ENCODE assay signal across 11 cellular contexts in the genomic region with DNA sequence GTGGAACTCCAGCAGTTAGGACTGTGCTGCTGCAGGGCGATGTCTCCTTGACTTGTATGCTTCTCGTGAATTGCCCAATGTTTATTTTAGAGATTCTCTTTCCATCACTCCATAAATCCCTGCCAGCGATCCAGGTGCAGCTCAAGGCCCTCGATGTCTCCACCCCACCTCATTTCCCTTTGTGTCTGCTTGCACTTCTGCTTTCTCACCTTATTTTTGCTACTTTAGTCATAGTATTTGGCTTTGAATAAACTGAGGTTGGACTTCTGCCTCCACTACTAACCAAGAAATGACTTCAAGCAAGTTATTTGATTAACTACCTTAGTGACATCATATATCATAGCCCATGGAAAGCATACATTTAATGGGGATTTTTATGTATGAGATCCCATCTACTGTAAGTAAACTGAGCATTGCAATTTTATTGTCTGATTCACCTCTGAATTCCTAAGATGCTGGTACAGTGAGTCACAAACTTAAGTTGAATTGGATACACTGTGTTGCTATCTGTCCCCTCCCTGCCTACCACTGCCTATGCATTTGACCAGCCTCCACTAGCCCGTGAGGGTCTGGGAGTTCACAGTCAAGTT.
DNase-seq lines count a peak whose midpoint lies in the region; ATAC-seq and TF ChIP-seq lines count a peak whose summit lies in the region.
"Had no signal": no experiment of that assay in that cellular context is flagged by ENCODE, and none has a peak within 500 bp of the region (broad histone marks: within the 10 kb centered on the region; RNA-seq: fewer than 3 reads in every experiment).

No MANE protein-coding gene starts in this region.

- intact Hi-C loops in mucosa of descending colon (cut with DNase I, micrococcal nuclease), result no loop called here

- H3K36me3 ChIP-seq in mucosa of descending colon (ENCODE audit: low read depth) (no peaks in the 10 kb centered on the region), MG63 (no peaks in the 10 kb centered on the region)
- H3K36me3 ChIP-seq: pancreas had no signal

- H3K27me3 ChIP-seq in MG63, result no peaks in the 10 kb centered on the region
- H3K27me3 ChIP-seq: pancreas had no signal

- H3K9me3 ChIP-seq in mucosa of descending colon, result no peaks in the 10 kb centered on the region
- no peaks in the 10 kb centered on the region for H3K9me3 ChIP-seq in MG63
- H3K9me3 ChIP-seq: pancreas had no signal

- no peaks in the 10 kb centered on the region for H3K4me1 ChIP-seq in mucosa of descending colon (ENCODE audit: low read depth)
- H3K4me1 ChIP-seq: pancreas had no signal

- ATAC-seq in mucosa of descending colon (peak; percentile 61), HG03460 (IDR thresholded peaks at IDR 0.05; ENCODE audit: unreplicated experiment) (no peak)
- ATAC-seq: K562, pancreas had no signal

- no peak overlapping the region for H3K4me3 ChIP-seq in mucosa of descending colon
- H3K4me3 ChIP-seq in MG63, result no peak overlapping the region
- H3K4me3 ChIP-seq: K562, pancreas had no signal

- DNase-seq in GM03348 (ENCODE audit: low spot score), result peak; percentile 50
- DNase-seq in NCI-H226, result peak; percentile 67
- DNase-seq in astrocyte of the hippocampus (ENCODE audit: low read depth, low spot score), result peak; percentile 58
- peak in 1 of 3 donors; percentile 5 for DNase-seq in mucosa of descending colon
- DNase-seq in MG63, result no peak
- DNase-seq in activated T-cell treated with anti-CD3 and anti-CD28 coated beads for 4 hours, result no peak
- DNase-seq: amygdala, NCI-H510A had no signal

- no peak for TF ChIP-seq CTCF in mucosa of descending colon (IDR thresholded peaks at IDR 0.05)

Comparison
In these comparisons a context has a peak if more than half of its experiments do, and no peak if none do; other contexts are left out.
1. DNase-seq: peak in GM03348 (single experiment), NCI-H226 (single experiment) and astrocyte of the hippocampus (single experiment); none in MG63 (single experiment) and activated T-cell treated with anti-CD3 and anti-CD28 coated beads for 4 hours (single experiment).